11 cellular contexts compared by ENCODE assay signal in the genomic region with DNA sequence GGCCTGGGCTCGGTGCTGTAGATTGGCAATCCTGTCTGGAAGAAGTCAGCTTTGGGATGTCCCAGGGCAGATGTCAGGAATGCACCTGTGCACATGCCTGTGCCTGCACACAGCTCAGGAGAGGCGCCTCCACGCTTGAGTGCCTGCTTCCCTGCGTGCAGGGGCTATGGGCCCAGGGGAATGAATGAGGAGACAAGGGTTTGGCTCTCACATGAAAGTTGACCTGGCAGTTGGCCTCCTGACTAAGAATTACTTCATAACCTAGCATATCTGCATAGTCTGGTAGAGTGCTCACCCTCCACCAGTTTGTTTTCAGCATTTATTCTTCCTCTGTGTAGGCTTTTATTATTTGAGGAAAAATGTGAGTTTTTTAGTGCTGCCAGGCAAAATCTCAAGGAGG. TPM values are rescaled to one million over a fixed set of nuclear protein-coding genes. Genes with fewer than 3 reads are reported as not detected.
A peak's percentile ranks its signal among the peaks of the same experiment; 100 is the strongest.
DNase-seq lines count a peak whose midpoint lies in the region; ATAC-seq and TF ChIP-seq lines count a peak whose summit lies in the region.
"Had no signal": no experiment of that assay in that cellular context is flagged by ENCODE, and none has a peak within 500 bp of the region (broad histone marks: within the 10 kb centered on the region; RNA-seq: fewer than 3 reads in every experiment).

No MANE protein-coding gene starts in this region.

- H3K27ac ChIP-seq in trophoblast cell (ENCODE audit: low read depth, low read length): no peak overlapping the region
- H3K27ac ChIP-seq: WERI-Rb-1 had no signal

- no peaks in the 10 kb centered on the region for H3K79me1 ChIP-seq in trophoblast cell (ENCODE audit: low read length)

- H3K18ac ChIP-seq in trophoblast cell (ENCODE audit: low read length): no peak overlapping the region

- H3K4me3 ChIP-seq in epithelial cell of proximal tubule (ENCODE audit: low read depth, low read length) (no peak overlapping the region), trophoblast cell (ENCODE audit: low read depth, low read length) (peak overlapping the region; percentile 6)
- H3K4me3 ChIP-seq: GM23338 had no signal

- H3K4ac ChIP-seq in trophoblast cell (ENCODE audit: low read depth, low read length): no peak overlapping the region

- no peak overlapping the region for H4K91ac ChIP-seq in trophoblast cell (ENCODE audit: low read depth, low read length)

- H3K79me2 ChIP-seq in trophoblast cell (ENCODE audit: control insufficient read depth, insufficient read depth, low read length, poor library complexity): no peaks in the 10 kb centered on the region

- no peak overlapping the region for H4K8ac ChIP-seq in trophoblast cell (ENCODE audit: low read depth, low read length)

- H3K9me3 ChIP-seq in trophoblast cell (ENCODE audit: insufficient read depth, low read depth, low read length): no peaks in the 10 kb centered on the region

- H3K23ac ChIP-seq in trophoblast cell (ENCODE audit: low read length): no peak overlapping the region

- no peak for ATAC-seq in left ventricle myocardium superior
- no peak for ATAC-seq in GM19023 (IDR thresholded peaks at IDR 0.05; ENCODE audit: unreplicated experiment)
- ATAC-seq in HG03439 (IDR thresholded peaks at IDR 0.05; ENCODE audit: unreplicated experiment): no peak
- ATAC-seq: GM23338 had no signal

- no peak overlapping the region for H3K14ac ChIP-seq in trophoblast cell (ENCODE audit: low read length)

- no peak overlapping the region for H2BK120ac ChIP-seq in trophoblast cell (ENCODE audit: insufficient read depth, low read length, poor library complexity)

- DNase-seq in Daoy (ENCODE audit: low read depth) (peak; percentile 59), NCI-H2171 treated with DMSO at 0.1 percent for 48 hours (lab: John Stamatoyannopoulos, UW) (peak; percentile 78), epithelial cell of proximal tubule (ENCODE audit: low read depth) (peak; percentile 32), trophoblast cell (no peak), left ventricle myocardium superior (no peak), islet precursor cell (no peak)
- DNase-seq: SIG-M5, WERI-Rb-1 had no signal

- no peak overlapping the region for H2BK5ac ChIP-seq in trophoblast cell (ENCODE audit: low read depth, low read length, poor library complexity)

- no peak overlapping the region for H3K4me2 ChIP-seq in trophoblast cell (ENCODE audit: low read length)
- H3K4me2 ChIP-seq: GM23338 had no signal

- H2AFZ ChIP-seq in trophoblast cell (ENCODE audit: insufficient read depth, low read length, poor library complexity): no peak overlapping the region
- H2AFZ ChIP-seq: GM23338 had no signal

- H2AK5ac ChIP-seq in trophoblast cell (ENCODE audit: low read length): no peak overlapping the region

- no peak for TF ChIP-seq CTCF in epithelial cell of proximal tubule (conservative IDR thresholded peaks at IDR 0.05; ENCODE audit: low read depth, low read length)

- H3K4me1 ChIP-seq in trophoblast cell (ENCODE audit: control insufficient read depth in 1 of 2, insufficient read depth in 2 of 2, low read length in 2 of 2): no peaks in the 10 kb centered on the region

- WGBS in trophoblast cell (ENCODE audit: extremely low coverage, insufficient coverage, insufficient read length): no CpG with 5 or more reads among the region's 4 CpGs

- no peak overlapping the region for H2BK12ac ChIP-seq in trophoblast cell (ENCODE audit: low read length)

- peaks cover 88 to 93% of the 10 kb centered on the region in 2 experiments for H3K36me3 ChIP-seq in trophoblast cell (ENCODE audit: control insufficient read depth in 1 of 2, insufficient read depth in 2 of 2, low read length in 2 of 2)

- no peak overlapping the region for H3K9ac ChIP-seq in trophoblast cell (ENCODE audit: low read length)

- no peaks in the 10 kb centered on the region for H3K27me3 ChIP-seq in trophoblast cell (ENCODE audit: insufficient read depth, low read length)

- no peak overlapping the region for H4K12ac ChIP-seq in trophoblast cell (ENCODE audit: low read depth, low read length)

- intact Hi-C loops in left ventricle myocardium superior (cut with micrococcal nuclease): no loop called here

RNA-seq across cellular contexts. Expression of a gene that starts 50.0 kb away (rescaled TPM):
- total RNA-seq in Daoy (2014; rRNA removed; shearing (Covaris generic)): 0.95 and 3.0 TPM in 2 replicates
- total RNA-seq in epithelial cell of proximal tubule (0.92 and 3.3 TPM in 2 replicates), left ventricle myocardium superior (11.5 TPM)
- polyA plus RNA-seq in trophoblast cell (2013): 0.10 and 0.11 TPM in 2 replicates
- total RNA-seq: GM23338 had no signal
- polyA plus RNA-seq: GM23338 had no signal

Comparison
In these comparisons a context has a peak if more than half of its experiments do, and no peak if none do; other contexts are left out.
1. DNase-seq: peak in Daoy (single experiment), NCI-H2171 treated with DMSO at 0.1 percent for 48 hours (single experiment) and epithelial cell of proximal tubule (single experiment); none in trophoblast cell (0 of 2), left ventricle myocardium superior (single experiment) and islet precursor cell (single experiment).